ENCODE assay signal across 8 cellular contexts in the genomic region with DNA sequence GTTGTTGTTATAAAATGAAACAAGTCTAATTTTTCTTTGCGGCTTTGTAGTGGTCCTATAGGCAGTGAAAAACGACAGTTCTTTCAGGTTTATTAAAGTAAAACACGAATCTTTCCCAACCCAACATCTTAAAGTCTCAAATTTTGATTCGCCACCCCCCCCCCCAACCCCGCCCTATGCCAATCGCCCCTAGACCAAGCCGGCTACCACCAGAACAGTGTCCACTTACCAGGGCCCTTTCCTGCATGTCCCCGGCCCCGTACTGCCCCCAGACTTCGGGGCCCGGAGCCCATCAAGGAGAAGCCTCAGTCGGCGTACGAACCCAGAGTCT. TPM values are rescaled to one million over a fixed set of nuclear protein-coding genes. Genes with fewer than 3 reads are reported as not detected.
DNase-seq lines count a peak whose midpoint lies in the region; ATAC-seq, FAIRE-seq and TF ChIP-seq lines count a peak whose summit lies in the region.

No MANE protein-coding gene starts in this region.

- ATAC-seq in HG03280 (IDR thresholded peaks at IDR 0.05; ENCODE audit: unreplicated experiment), result peak; percentile 0
- ATAC-seq in naive B cell (ENCODE audit: low read depth in 2 of 2), result no peak
- ATAC-seq in HG03342 (IDR thresholded peaks at IDR 0.05; ENCODE audit: unreplicated experiment), result no peak
- ATAC-seq in HG02588 (IDR thresholded peaks at IDR 0.05; ENCODE audit: unreplicated experiment), result no peak
- no peak for ATAC-seq in HG03159 (IDR thresholded peaks at IDR 0.05; ENCODE audit: unreplicated experiment)

- in situ Hi-C loops in KBM-7 (cut with MboI; ENCODE audit: low pct_unique_long_range_greater_than_20kb, low sequenced_read_pairs), result no loop called here

- H3K27me3 ChIP-seq in AG04450 (ENCODE audit: control insufficient read depth, insufficient read depth, low read length) (no peaks in the 10 kb centered on the region), bronchial epithelial cell (ENCODE audit: control insufficient read depth, insufficient read depth, low read length) (no peaks in the 10 kb centered on the region)

- H3K4me3 ChIP-seq in AG04450 (ENCODE audit: low read depth, low read length), result peak overlapping the region; percentile 86
- H3K4me3 ChIP-seq in bronchial epithelial cell (ENCODE audit: low read depth, low read length), result peak overlapping the region; percentile 82

- peak overlapping the region; percentile 91 to 100 (median 99) for H3K4me3 Mint-ChIP-seq in naive B cell

- H3K27ac ChIP-seq in AG04450 (ENCODE audit: low read depth, low read length), result peak overlapping the region; percentile 83

- peaks cover 37 to 48% (median 48%) of the 10 kb centered on the region in 3 donors for H3K4me1 Mint-ChIP-seq in naive B cell

- POLR2A ChIA-PET in AG04450 (lab: Yijun Ruan, JAX), result interaction anchor here (0.8 to 2.4 kb wide), 5 partner anchors 10 to 51 kb away, joined by 3 to 28 read pairs (median 3); a partner anchor contains a TSS

- DNase-seq in AG04450 (ENCODE audit: low read depth, low spot score) (no peak), bronchial epithelial cell (ENCODE audit: low read depth) (no peak), naive B cell (no peak), KBM-7 (no peak)

- H3K27me3 Mint-ChIP-seq in naive B cell, result no peaks in the 10 kb centered on the region

- H3K27ac Mint-ChIP-seq in naive B cell, result peak overlapping the region in 5 of 6 donors; percentile 94 to 99 (median 97)

- CTCF ChIA-PET in AG04450 (lab: Charles Lee), result interaction anchor here (0.6 to 1.5 kb wide), 3 partner anchors 98 to 1068 kb away, joined by 3 to 6 read pairs (median 4); no protein-coding TSS in a partner anchor

- no peaks in the 10 kb centered on the region for H3K36me3 Mint-ChIP-seq in naive B cell

- H3K9me3 Mint-ChIP-seq in naive B cell, result no peaks in the 10 kb centered on the region

- H3K36me3 ChIP-seq in bronchial epithelial cell (ENCODE audit: control insufficient read depth, insufficient read depth, low read length), result peaks cover 5% of the 10 kb centered on the region

- no peak for FAIRE-seq in bronchial epithelial cell (lab: Jason Lieb, UNC)

- TF ChIP-seq CTCF in AG04450 (IDR thresholded peaks at IDR 0.05; ENCODE audit: low read depth, low read length) (no peak), bronchial epithelial cell (IDR thresholded peaks at IDR 0.05; ENCODE audit: insufficient read depth, low read length, severe bottlenecking) (no peak)

- peaks cover 4% of the 10 kb centered on the region; the same call in 1 of the 2 replicates for H3K9me3 ChIP-seq in AG04450 (ENCODE audit: control insufficient read depth, insufficient read depth, low read length)

RNA-seq across cellular contexts. Expression of gene CHCHD1, which starts 0.3 kb away (rescaled TPM):
- polyA plus RNA-seq in AG04450 (2011; rRNA removed), result 31.2 and 45.4 TPM in 2 replicates
- polyA minus RNA-seq in AG04450 (2011; rRNA and poly(A)+ RNA removed), result 4.0 and 5.2 TPM in 2 replicates
- total RNA-seq in bronchial epithelial cell, result 13.2 and 25.1 TPM in 2 replicates
- polyA plus RNA-seq in naive B cell (ENCODE audit: low read depth in 6 of 6), result 10 to 100 TPM; 17.6 to 54.5 (median 39.6) TPM

RNA-seq across cellular contexts. Expression of gene ZSWIM8, which starts 3.9 kb away (rescaled TPM):
- polyA plus RNA-seq in AG04450 (2011; rRNA removed) (44.2 and 58.3 TPM in 2 replicates), naive B cell (ENCODE audit: low read depth in 6 of 6) (10 to 100 TPM in 5 of 6 donors, 1 to 10 TPM in 1; 4.3 to 21.7 (median 15.8) TPM)
- polyA minus RNA-seq in AG04450 (2011; rRNA and poly(A)+ RNA removed), result 85.9 and 106 TPM in 2 replicates
- total RNA-seq in bronchial epithelial cell, result 27.1 and 43.1 TPM in 2 replicates

RNA-seq across cellular contexts. Expression of gene NDST2, which starts 29.9 kb away (rescaled TPM):
- 11.4 and 13.2 TPM in 2 replicates for polyA plus RNA-seq in AG04450 (2011; rRNA removed)
- polyA minus RNA-seq in AG04450 (2011; rRNA and poly(A)+ RNA removed), result 15.7 and 16.1 TPM in 2 replicates
- total RNA-seq in bronchial epithelial cell, result 5.3 and 10.2 TPM in 2 replicates
- polyA plus RNA-seq in naive B cell (ENCODE audit: low read depth in 6 of 6), result 10 to 100 TPM in 5 of 6 donors, 1 to 10 TPM in 1; 6.2 to 29.8 (median 16.4) TPM

RNA-seq across cellular contexts. Expression of gene SEC24C, which starts 37.3 kb away (rescaled TPM):
- polyA plus RNA-seq in AG04450 (2011; rRNA removed) (86.9 and 97.4 TPM in 2 replicates), naive B cell (ENCODE audit: low read depth in 6 of 6) (10 to 100 TPM; 20.3 to 39.4 (median 28.2) TPM)
- 141 and 180 TPM in 2 replicates for polyA minus RNA-seq in AG04450 (2011; rRNA and poly(A)+ RNA removed)
- 55.0 and 92.4 TPM in 2 replicates for total RNA-seq in bronchial epithelial cell
